ENCODE assay signal across 8 cellular contexts in the genomic region with DNA sequence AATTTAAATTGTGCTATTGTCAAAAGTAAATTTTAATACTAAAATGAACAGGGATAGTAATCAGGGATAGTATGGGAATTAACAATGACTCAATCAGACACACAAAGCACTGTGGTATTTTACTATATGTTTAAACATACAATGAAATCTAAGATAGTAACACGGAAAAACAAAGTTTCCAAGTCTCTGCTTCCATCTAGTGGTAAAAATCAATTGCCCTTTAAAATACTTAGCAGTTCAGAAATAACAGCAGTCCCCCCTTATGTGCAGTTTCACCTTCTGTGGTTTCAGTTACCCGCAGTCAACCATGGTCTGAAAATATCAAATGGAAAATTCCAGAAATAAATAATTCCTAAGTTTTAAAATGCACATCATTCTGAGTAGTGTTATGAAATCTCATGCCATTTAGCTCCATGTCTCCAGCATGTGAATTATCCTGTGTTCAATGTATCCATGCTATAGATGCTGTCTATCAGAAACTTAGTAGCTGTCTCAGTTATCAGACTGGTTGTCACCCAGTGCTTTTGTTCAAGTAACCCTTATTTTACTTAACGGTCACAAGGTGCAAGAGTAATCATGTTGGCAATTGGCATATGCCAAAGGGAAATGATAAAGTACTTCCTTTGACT. TPM values are rescaled to one million over a fixed set of nuclear protein-coding genes. Genes with fewer than 3 reads are reported as not detected.
DNase-seq lines count a peak whose midpoint lies in the region; ATAC-seq and TF ChIP-seq lines count a peak whose summit lies in the region.

No MANE protein-coding gene starts in this region.

- TF ChIP-seq POLR2A in adrenal gland (IDR thresholded peaks at IDR 0.05) = no peak

- H3K4me3 ChIP-seq in A673 (ENCODE audit: low read depth, low read length, poor library complexity, severe bottlenecking) (no peak overlapping the region), adrenal gland (no peak overlapping the region)

- WGBS in adrenal gland, 4 donors = 65 to 77% (median 73%) methylated on average over 3 of the region's 3 CpGs

- intact Hi-C loops in A673 (cut with micrococcal nuclease; ENCODE audit: unreplicated experiment) = loop anchor here (1.0 kb wide), 1 partner anchor 294 kb away; no protein-coding TSS in a partner anchor
- intact Hi-C loops in adrenal gland (cut with DNase I) = no loop called here
- intact Hi-C loops in Right ventricle myocardium superior (cut with DNase I) = no loop called here

- no peaks in the 10 kb centered on the region for H3K9me3 ChIP-seq in A673 (ENCODE audit: low read depth, low read length, poor library complexity, severe bottlenecking)
- no peaks in the 10 kb centered on the region for H3K9me3 ChIP-seq in adrenal gland (replicated peaks in 1 of 3)

- H3K4me3 Mint-ChIP-seq in T-helper 1 cell treated with Interleukin-12 subunit alpha and Interleukin-12 subunit beta and Interleukin-4 antibody, amounts not matched to agents 30 μg/mL and 1 μg/mL, for 36 hours = no peak overlapping the region
- H3K4me3 Mint-ChIP-seq in immature natural killer cell = peak overlapping the region in 2 of 5 donors; percentile 13 to 14

- H3K4me1 ChIP-seq in A673 (ENCODE audit: insufficient read depth, low read length, poor library complexity, severe bottlenecking) (no peaks in the 10 kb centered on the region), adrenal gland (replicated peaks in 1 of 2) (no peaks in the 10 kb centered on the region)

- H3K4me1 Mint-ChIP-seq in T-helper 1 cell treated with Interleukin-12 subunit alpha and Interleukin-12 subunit beta and Interleukin-4 antibody, amounts not matched to agents 30 μg/mL and 1 μg/mL, for 36 hours (ENCODE audit: low read depth) = peaks cover 21% of the 10 kb centered on the region
- H3K4me1 Mint-ChIP-seq in immature natural killer cell = peaks cover 19 to 21% of the 10 kb centered on the region in 2 donors

- ATAC-seq in Right ventricle myocardium superior (ENCODE audit: poor library complexity) = no peak

- no peaks in the 10 kb centered on the region for H3K9me3 Mint-ChIP-seq in T-helper 1 cell treated with Interleukin-12 subunit alpha and Interleukin-12 subunit beta and Interleukin-4 antibody, amounts not matched to agents 30 μg/mL and 1 μg/mL, for 36 hours
- no peaks in the 10 kb centered on the region for H3K9me3 Mint-ChIP-seq in immature natural killer cell

- BruUV-seq in A673 (replicated peaks; lab: Mats Ljungman, UMichigan) = no TSS peak

- H3K27me3 ChIP-seq in A673 (replicated peaks; ENCODE audit: insufficient read depth, low read depth, low read length, poor library complexity) (no peaks in the 10 kb centered on the region), adrenal gland (no peaks in the 10 kb centered on the region)

- DNase-seq in A673 (ENCODE audit: low spot score) (peak; percentile 58), KG1 (lab: John Stamatoyannopoulos, UW) (peak; percentile 50), immature natural killer cell (peak in 2 of 3 donors; percentile 19 to 25), DMS153 (lab: John Stamatoyannopoulos, UW) (no peak), adrenal gland (no peak), Right ventricle myocardium superior (no peak)

- CTCF ChIA-PET in A673 (lab: Charles Lee) = no interaction called here

- H3K36me3 ChIP-seq in A673 (ENCODE audit: insufficient read depth, low read length, poor library complexity, severe bottlenecking) (no peaks in the 10 kb centered on the region), adrenal gland (replicated peaks in 1 of 2) (peaks cover 0 to 9% of the 10 kb centered on the region in 2 donors)

- H3K27ac ChIP-seq in A673 (ENCODE audit: low read depth, low read length, poor library complexity, severe bottlenecking) = no peak overlapping the region
- no peak overlapping the region for H3K27ac ChIP-seq in adrenal gland

- POLR2A ChIA-PET in A673 (lab: Charles Lee; ENCODE audit: low non-redundant PET) = no interaction called here

- peak overlapping the region; percentile 26 for H3K27ac Mint-ChIP-seq in T-helper 1 cell treated with Interleukin-12 subunit alpha and Interleukin-12 subunit beta and Interleukin-4 antibody, amounts not matched to agents 30 μg/mL and 1 μg/mL, for 36 hours
- H3K27ac Mint-ChIP-seq in immature natural killer cell = peak overlapping the region in 2 of 6 donors; percentile 14 to 19

- peak; percentile 64 for TF ChIP-seq CTCF in A673 (conservative IDR thresholded peaks at IDR 0.05; ENCODE audit: low read depth, low read length)
- TF ChIP-seq CTCF in GM12873 (IDR thresholded peaks at IDR 0.05; ENCODE audit: insufficient read depth, low read depth, low read length, missing control alignments) = peak; percentile 53
- TF ChIP-seq CTCF in adrenal gland (IDR thresholded peaks at IDR 0.05) = peak in 3 of 6 experiments; percentile 21 to 43 (median 32)

- H3K27me3 Mint-ChIP-seq in T-helper 1 cell treated with Interleukin-12 subunit alpha and Interleukin-12 subunit beta and Interleukin-4 antibody, amounts not matched to agents 30 μg/mL and 1 μg/mL, for 36 hours (ENCODE audit: low read depth) = no peaks in the 10 kb centered on the region
- peaks cover 0 to 2% (median 0%) of the 10 kb centered on the region in 3 donors for H3K27me3 Mint-ChIP-seq in immature natural killer cell (ENCODE audit: low read depth in 3 of 3)

- H3K36me3 Mint-ChIP-seq in T-helper 1 cell treated with Interleukin-12 subunit alpha and Interleukin-12 subunit beta and Interleukin-4 antibody, amounts not matched to agents 30 μg/mL and 1 μg/mL, for 36 hours (ENCODE audit: low read depth) = peaks cover 7% of the 10 kb centered on the region
- peaks cover 0 to 4% (median 4%) of the 10 kb centered on the region in 3 donors for H3K36me3 Mint-ChIP-seq in immature natural killer cell

RNA-seq across cellular contexts. Expression of a gene that starts 58.5 kb away (rescaled TPM):
- total RNA-seq in A673 (2021) (22.8 and 24.6 TPM in 2 replicates), adrenal gland (10 to 100 TPM in 7 of 8 donors, 1 to 10 TPM in 1; 9.2 to 68.7 (median 33.5) TPM), Right ventricle myocardium superior (8.5 TPM)
- polyA plus RNA-seq in immature natural killer cell (1 to 10 TPM; 1.5 to 4.9 (median 4.5) TPM), adrenal gland (10 to 100 TPM; 27.7 to 45.0 (median 35.2) TPM)

Comparison
In these comparisons a context has a peak if more than half of its experiments do, and no peak if none do; other contexts are left out.
1. DNase-seq: peak in A673 (single experiment), KG1 (single experiment) and immature natural killer cell (2 of 3); none in DMS153 (single experiment), adrenal gland (0 of 7) and Right ventricle myocardium superior (single experiment).